20 cellular contexts compared by ENCODE assay signal in genomic region chrX:30493348-30493747, GRCh38.
"Had no signal": no experiment of that assay in that cellular context is flagged by ENCODE, and none has a peak within 500 bp of the region (broad histone marks: within the 10 kb centered on the region; RNA-seq: fewer than 3 reads in every experiment).

No MANE protein-coding gene starts in this region.

- H3K4me1 ChIP-seq: foreskin keratinocyte, spleen, stomach, transverse colon had no signal

- H3K4me3 Mint-ChIP-seq: dendritic cell treated with granulocyte-macrophage colony-stimulating factor and Interleukin-4, amounts not matched to agents 40 ng/mL and 50 ng/mL, for 4 days; effector memory CD8-positive, alpha-beta T cell; naive thymus-derived CD8-positive, alpha-beta T cell; stimulated activated naive B cell treated with anti-CD40 and anti-IgM and Interleukin-4, amounts not matched to agents 10 μg/mL and 1 μg/mL and 100 μg/mL, for 72 hours had no signal

- H3K27ac ChIP-seq: foreskin keratinocyte, neutrophil, spleen, stomach, thoracic aorta, transverse colon had no signal

- H3K9me3 Mint-ChIP-seq: dendritic cell treated with granulocyte-macrophage colony-stimulating factor and Interleukin-4, amounts not matched to agents 40 ng/mL and 50 ng/mL, for 4 days; effector memory CD8-positive, alpha-beta T cell; naive thymus-derived CD8-positive, alpha-beta T cell; stimulated activated naive B cell treated with anti-CD40 and anti-IgM and Interleukin-4, amounts not matched to agents 10 μg/mL and 1 μg/mL and 100 μg/mL, for 72 hours had no signal

- DNase-seq: effector memory CD8-positive, alpha-beta T cell; erythroblast; foreskin keratinocyte; head of caudate nucleus; hippocampal formation; mammary epithelial cell; mucosa of descending colon; naive thymus-derived CD8-positive, alpha-beta T cell; spleen; stimulated activated CD4-positive, alpha-beta T cell treated with anti-CD3 and anti-CD28 coated beads, Interleukin-15, amount 100 ng/mL, for 24 hours; stimulated activated CD4-positive, alpha-beta T cell treated with anti-CD3 and anti-CD28 coated beads, Interleukin-1b, Interleukin-23, amount 100 ng/mL, for 48 hours; stimulated activated CD4-positive, alpha-beta T cell treated with anti-CD3 and anti-CD28 coated beads, Interleukin-4, amount 100 ng/mL, for 24 hours; stimulated activated naive B cell treated with anti-CD40 and anti-IgM and Interleukin-4, amounts not matched to agents 10 μg/mL and 1 μg/mL and 100 μg/mL, for 72 hours; stomach; substantia nigra; transverse colon had no signal

- H3K27me3 ChIP-seq: foreskin keratinocyte, neutrophil, spleen, transverse colon had no signal

- H3K9me3 ChIP-seq: mucosa of descending colon, neutrophil, spleen, stomach, thoracic aorta, transverse colon had no signal

- H3K4me3 ChIP-seq: mucosa of descending colon, spleen, stomach, thoracic aorta, transverse colon had no signal

- H3K27ac Mint-ChIP-seq: dendritic cell treated with granulocyte-macrophage colony-stimulating factor and Interleukin-4, amounts not matched to agents 40 ng/mL and 50 ng/mL, for 4 days; effector memory CD8-positive, alpha-beta T cell; naive thymus-derived CD8-positive, alpha-beta T cell; stimulated activated naive B cell treated with anti-CD40 and anti-IgM and Interleukin-4, amounts not matched to agents 10 μg/mL and 1 μg/mL and 100 μg/mL, for 72 hours had no signal

- H3K4me1 Mint-ChIP-seq: naive thymus-derived CD8-positive, alpha-beta T cell; stimulated activated naive B cell treated with anti-CD40 and anti-IgM and Interleukin-4, amounts not matched to agents 10 μg/mL and 1 μg/mL and 100 μg/mL, for 72 hours had no signal

- H3K36me3 Mint-ChIP-seq: naive thymus-derived CD8-positive, alpha-beta T cell had no signal

- H3K27me3 Mint-ChIP-seq: dendritic cell treated with granulocyte-macrophage colony-stimulating factor and Interleukin-4, amounts not matched to agents 40 ng/mL and 50 ng/mL, for 4 days; effector memory CD8-positive, alpha-beta T cell had no signal

- H3K36me3 ChIP-seq: neutrophil, spleen, stomach, thoracic aorta, transverse colon had no signal

- ATAC-seq: effector memory CD8-positive, alpha-beta T cell; foreskin keratinocyte; mucosa of descending colon; naive thymus-derived CD8-positive, alpha-beta T cell; sciatic nerve; stimulated activated naive B cell treated with anti-CD40 and anti-IgM and Interleukin-4, amounts not matched to agents 10 μg/mL and 1 μg/mL and 100 μg/mL, for 72 hours had no signal
